In genomic region chr11:7436657-7437056, GRCh38 we compare ENCODE assay signal across 8 cellular contexts. TPM values are rescaled to one million over a fixed set of nuclear protein-coding genes. Genes with fewer than 3 reads are reported as not detected.
A peak's percentile ranks its signal among the peaks of the same experiment; 100 is the strongest.
DNase-seq lines count a peak whose midpoint lies in the region; ATAC-seq and TF ChIP-seq lines count a peak whose summit lies in the region.

No MANE protein-coding gene starts in this region.

- BruUV-seq in A673 (replicated peaks; lab: Mats Ljungman, UMichigan), result no TSS peak

- no peak for TF ChIP-seq POLR2A in NB4 (IDR thresholded peaks at IDR 0.05; ENCODE audit: extremely low read depth, insufficient read length)
- TF ChIP-seq POLR2A in gastroesophageal sphincter (IDR thresholded peaks at IDR 0.05), result no peak

- TF ChIP-seq EP300 in gastroesophageal sphincter (IDR thresholded peaks at IDR 0.05), result no peak

- TF ChIP-seq CTCF in NB4 (IDR thresholded peaks at IDR 0.05; ENCODE audit: low read depth, low read length), result no peak
- TF ChIP-seq CTCF in gastroesophageal sphincter (IDR thresholded peaks at IDR 0.05), result no peak
- no peak for TF ChIP-seq CTCF in A673 (conservative IDR thresholded peaks at IDR 0.05; ENCODE audit: low read depth, low read length)

- intact Hi-C loops in left ventricle myocardium superior (cut with micrococcal nuclease) (no loop called here), A673 (cut with micrococcal nuclease; ENCODE audit: unreplicated experiment) (no loop called here)

- CTCF ChIA-PET in A673 (lab: Charles Lee), result no interaction called here

- H3K9me3 ChIP-seq in gastroesophageal sphincter, result peaks cover 0 to 3% (median 0%) of the 10 kb centered on the region in 3 donors
- H3K9me3 ChIP-seq in A673 (ENCODE audit: low read depth, low read length, poor library complexity, severe bottlenecking), result no peaks in the 10 kb centered on the region

- H3K27ac ChIP-seq in gastroesophageal sphincter (no peak overlapping the region), A673 (ENCODE audit: low read depth, low read length, poor library complexity, severe bottlenecking) (no peak overlapping the region)

- DNase-seq in NB4 (ENCODE audit: low read depth), result peak; percentile 74
- no peak for DNase-seq in left ventricle myocardium superior
- DNase-seq in NCI-H2227 treated with DMSO at 0.1 percent for 48 hours (lab: John Stamatoyannopoulos, UW), result no peak
- DNase-seq in occipital lobe (lab: John Stamatoyannopoulos, UW), result no peak
- DNase-seq in A673 (ENCODE audit: low spot score), result no peak

- H3K36me3 ChIP-seq in gastroesophageal sphincter, result no peaks in the 10 kb centered on the region
- no peaks in the 10 kb centered on the region for H3K36me3 ChIP-seq in A673 (ENCODE audit: insufficient read depth, low read length, poor library complexity, severe bottlenecking)

- POLR2A ChIA-PET in A673 (lab: Charles Lee; ENCODE audit: low non-redundant PET), result no interaction called here

- H3K27me3 ChIP-seq in gastroesophageal sphincter, result peaks cover 5% of the 10 kb centered on the region
- H3K27me3 ChIP-seq in A673 (replicated peaks; ENCODE audit: insufficient read depth, low read depth, low read length, poor library complexity), result no peaks in the 10 kb centered on the region

- peak; percentile 80 for ATAC-seq in GM18498 (IDR thresholded peaks at IDR 0.05; ENCODE audit: unreplicated experiment)
- peak; percentile 89 for ATAC-seq in GM21515 (IDR thresholded peaks at IDR 0.05; ENCODE audit: unreplicated experiment)
- ATAC-seq in left ventricle myocardium superior, result peak; percentile 45
- ATAC-seq in gastroesophageal sphincter, result no peak

- no peaks in the 10 kb centered on the region for H3K4me1 ChIP-seq in gastroesophageal sphincter
- H3K4me1 ChIP-seq in A673 (ENCODE audit: insufficient read depth, low read length, poor library complexity, severe bottlenecking), result no peaks in the 10 kb centered on the region

- WGBS in gastroesophageal sphincter (ENCODE audit: low coverage in 1 of 2), 2 donors, result 29 to 49% methylated on average over 4 to 5 of the region's 5 CpGs

- H3K4me3 ChIP-seq in NB4 (ENCODE audit: low read depth, low read length), result no peak overlapping the region
- no peak overlapping the region for H3K4me3 ChIP-seq in gastroesophageal sphincter
- H3K4me3 ChIP-seq in A673 (ENCODE audit: low read depth, low read length, poor library complexity, severe bottlenecking), result no peak overlapping the region

RNA-seq across cellular contexts. Expression of gene OLFML1, which starts 48.6 kb away (rescaled TPM):
- 5.7 TPM for total RNA-seq in left ventricle myocardium superior
- 1.1 TPM for total RNA-seq in occipital lobe
- 10 to 100 TPM in 1 of 4 donors, 1 to 10 TPM in 3; 3.4 to 10.2 (median 7.6) TPM for total RNA-seq in gastroesophageal sphincter
- total RNA-seq in A673 (2021), result not detected in 2 replicates
